In the genomic region with DNA sequence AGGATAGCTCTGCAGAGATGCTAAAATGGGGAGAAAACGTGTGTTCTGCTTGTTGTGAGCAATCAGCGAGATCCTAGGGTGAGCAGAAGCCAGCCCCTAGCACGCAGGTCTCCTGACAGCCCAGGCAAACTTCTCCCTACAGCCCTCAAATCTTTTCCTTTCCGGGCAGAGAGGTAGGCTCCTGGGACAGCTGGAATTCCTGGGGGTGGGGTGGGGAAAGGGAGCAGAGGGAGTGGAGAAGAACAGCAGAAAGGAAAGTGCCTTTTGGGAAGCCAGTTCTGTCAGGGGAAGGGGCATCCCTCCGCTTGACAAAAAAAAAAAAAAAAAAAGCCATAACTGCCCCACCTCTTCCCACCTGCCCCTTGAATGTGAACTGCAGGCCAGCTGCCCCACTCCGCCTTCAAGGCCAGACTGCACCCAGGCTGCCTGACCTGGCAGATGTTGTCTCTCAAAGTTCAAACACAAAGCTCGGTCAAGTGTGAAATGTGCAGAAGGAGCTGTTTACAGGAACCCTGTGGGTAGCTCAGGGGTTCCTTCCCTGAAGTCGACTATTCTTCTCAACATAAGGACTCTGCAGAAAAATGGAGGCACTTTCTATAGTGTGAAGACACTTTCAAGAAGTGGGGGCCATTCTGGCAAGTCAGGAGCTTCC, we compare ENCODE assay signal across 15 cellular contexts. TPM values are rescaled to one million over a fixed set of nuclear protein-coding genes. Genes with fewer than 3 reads are reported as not detected.
DNase-seq lines count a peak whose midpoint lies in the region; ATAC-seq, FAIRE-seq and TF ChIP-seq lines count a peak whose summit lies in the region.
"Had no signal": no experiment of that assay in that cellular context is flagged by ENCODE, and none has a peak within 500 bp of the region (broad histone marks: within the 10 kb centered on the region; RNA-seq: fewer than 3 reads in every experiment).

No MANE protein-coding gene starts in this region.

- H3K79me2 ChIP-seq in HepG2 (ENCODE audit: insufficient read depth, low read length) = no peaks in the 10 kb centered on the region

- H3K4me1 ChIP-seq in HepG2 (ENCODE audit: insufficient read depth, low read length) (peaks cover 22% of the 10 kb centered on the region), right lobe of liver (no peaks in the 10 kb centered on the region), iPS-20b (ENCODE audit: insufficient read depth, low read length) (peaks cover 39% of the 10 kb centered on the region)

- no peaks in the 10 kb centered on the region for H3K27me3 ChIP-seq in HepG2 (ENCODE audit: control insufficient read depth in 1 of 2, insufficient read depth in 2 of 2, low read length in 2 of 2)
- H3K27me3 ChIP-seq in right lobe of liver = no peaks in the 10 kb centered on the region
- no peaks in the 10 kb centered on the region for H3K27me3 ChIP-seq in iPS-20b (ENCODE audit: insufficient read depth, low read length)
- H3K27me3 ChIP-seq: brain microvascular endothelial cell, ovary had no signal

- intact Hi-C loops in HepG2 (cut with micrococcal nuclease; ENCODE audit: unreplicated experiment) (no loop called here), right lobe of liver (cut with DNase I) (no loop called here)

- TF ChIP-seq POLR2A in HepG2 (IDR thresholded peaks at IDR 0.05; ENCODE audit: insufficient read depth in 1 of 2, low read depth in 2 of 2, low read length in 2 of 2) (no peak), right lobe of liver (IDR thresholded peaks at IDR 0.05) (no peak)

- H3K4me3 ChIP-seq in HepG2 (replicated peaks in 1 of 3; ENCODE audit: insufficient read depth in 1 of 3, low read depth in 2 of 3, low read length in 3 of 3) = no peak overlapping the region
- H3K4me3 ChIP-seq in right lobe of liver = no peak overlapping the region
- H3K4me3 ChIP-seq in iPS-20b (ENCODE audit: low read length) = peak overlapping the region; percentile 26; the same call in 1 of the 2 replicates
- H3K4me3 ChIP-seq: ovary had no signal

- 34% methylated on average over 5 of the region's 8 CpGs for WGBS in HepG2 (ENCODE audit: low lambda C conversion rate)
- WGBS in right lobe of liver (ENCODE audit: insufficient coverage, low coverage, low lambda C conversion rate, missing lambda C conversion rate) = 53% methylated on average over 7 of the region's 8 CpGs

- POLR2A ChIA-PET in HepG2 (lab: Yijun Ruan, JAX) = interaction anchor here (0.7 kb wide), 1 partner anchor 23 kb away, joined by 3 read pairs; no protein-coding TSS in a partner anchor

- no peak overlapping the region for H3K4me2 ChIP-seq in HepG2 (ENCODE audit: low read depth, low read length)
- H3K4me2 ChIP-seq: SK-N-SH had no signal

- BruUV-seq in HepG2 (replicated peaks; lab: Mats Ljungman, UMichigan) = no TSS peak

- no peak for DNase-seq in HepG2 (ENCODE audit: low spot score)
- no peak for DNase-seq in right lobe of liver
- peak; percentile 86 for DNase-seq in NCI-H69 (lab: John Stamatoyannopoulos, UW)
- no peak for DNase-seq in cerebellar cortex (ENCODE audit: low spot score)
- DNase-seq: activated CD8-positive, alpha-beta memory T cell treated with anti-CD3 and anti-CD28 coated beads for 24 hours; activated effector memory CD4-positive, alpha-beta T cell treated with Interleukin-2 at 50 U/mL for 16 hours; brain microvascular endothelial cell; effector CD4-positive, alpha-beta T cell; NCI-H1417 treated with DMSO at 0.1 percent for 48 hours; ovary; SK-N-SH had no signal

- no peaks in the 10 kb centered on the region for H4K20me1 ChIP-seq in HepG2 (ENCODE audit: insufficient read depth, low read length)

- in situ Hi-C loops in HepG2 (cut with HindIII; ENCODE audit: extremely low pct_ligation_motif_present, low pct_unique_long_range_greater_than_20kb) = no loop called here

- H3K27ac ChIP-seq in HepG2 (ENCODE audit: extremely low read length, insufficient read depth, low read length) = no peak overlapping the region
- no peak overlapping the region for H3K27ac ChIP-seq in right lobe of liver
- peak overlapping the region; percentile 62 for H3K27ac ChIP-seq in iPS-20b (ENCODE audit: low read length)
- H3K27ac ChIP-seq: brain microvascular endothelial cell had no signal

- H3K9ac ChIP-seq in HepG2 (ENCODE audit: insufficient read depth, low read depth, low read length) = no peak overlapping the region
- peak overlapping the region; percentile 45; the same call in 1 of the 2 replicates for H3K9ac ChIP-seq in iPS-20b (ENCODE audit: low read depth, low read length)
- H3K9ac ChIP-seq: SK-N-SH had no signal

- TF ChIP-seq EP300 in HepG2 (IDR thresholded peaks at IDR 0.05; ENCODE audit: low read depth in 2 of 2, low read length in 2 of 2) (no peak), HepG2 (CRISPR knock-in tag; IDR thresholded peaks at IDR 0.05; ENCODE audit: borderline replicate concordance) (no peak)

- TF ChIP-seq CTCF in HepG2 (CRISPR knock-in tag; IDR thresholded peaks at IDR 0.05) = no peak
- no peak for TF ChIP-seq CTCF in right lobe of liver (IDR thresholded peaks at IDR 0.05)

- H3K9me3 ChIP-seq in HepG2 (ENCODE audit: low read length) (no peaks in the 10 kb centered on the region), right lobe of liver (no peaks in the 10 kb centered on the region), iPS-20b (ENCODE audit: insufficient read depth, low read depth, low read length) (no peaks in the 10 kb centered on the region)
- H3K9me3 ChIP-seq: ovary, SK-N-SH had no signal

- H3K36me3 ChIP-seq in HepG2 (replicated peaks in 1 of 2; ENCODE audit: control insufficient read depth in 1 of 2, insufficient read depth in 2 of 2, low read length in 2 of 2) (no peaks in the 10 kb centered on the region), right lobe of liver (no peaks in the 10 kb centered on the region), iPS-20b (ENCODE audit: insufficient read depth, low read depth, low read length) (no peaks in the 10 kb centered on the region)
- H3K36me3 ChIP-seq: brain microvascular endothelial cell, ovary had no signal

- H2AFZ ChIP-seq in HepG2 (ENCODE audit: low read length) = no peak overlapping the region

- no peak for TF ChIP-seq RAD21 in HepG2 (CRISPR knock-in tag; IDR thresholded peaks at IDR 0.05)

- no peak for FAIRE-seq in HepG2 (lab: Jason Lieb, UNC)

- CTCF ChIA-PET in HepG2 (lab: Yijun Ruan, JAX; ENCODE audit: low intra/inter-chr PET ratio, low total read pairs) = no interaction called here

- no peak for ATAC-seq in HepG2
- no peak for ATAC-seq in right lobe of liver
- no peak for ATAC-seq in GM18520 (IDR thresholded peaks at IDR 0.05; ENCODE audit: unreplicated experiment)
- no peak for ATAC-seq in GM21737 (IDR thresholded peaks at IDR 0.05; ENCODE audit: unreplicated experiment)
- ATAC-seq in HG03095 (IDR thresholded peaks at IDR 0.05; ENCODE audit: unreplicated experiment) = no peak

RNA-seq across cellular contexts. Expression of a gene that starts 16.4 kb away (rescaled TPM):
- 0.59 and 0.62 TPM in 2 replicates for total RNA-seq in HepG2 (2016; rRNA removed; fragmentation: Illumina TruSeq; extraction: Trizol)
- 0.10 and 0.18 TPM in 2 replicates for total RNA-seq in HepG2 (2016; cell fraction: cytosol; rRNA removed; fragmentation: Illumina TruSeq; extraction: Trizol; ENCODE audit: low read depth)
- 0.49 and 0.61 TPM in 2 replicates for total RNA-seq in HepG2 (2016; cell fraction: insoluble cytoplasmic fraction; rRNA removed; fragmentation: Illumina TruSeq; extraction: Trizol)
- total RNA-seq in HepG2 (2016; cell fraction: membrane; rRNA removed; fragmentation: Illumina TruSeq; extraction: Trizol) = 0.56 and 0.59 TPM in 2 replicates
- 0.44 and 0.65 TPM in 2 replicates for total RNA-seq in HepG2 (2016; cell fraction: nucleus; rRNA removed; fragmentation: Illumina TruSeq; extraction: Trizol)
- 0.36 and 0.42 TPM in 2 replicates for polyA plus RNA-seq in HepG2 (2011; rRNA removed)
- 0.23 and 0.25 TPM in 2 replicates for polyA plus RNA-seq in HepG2 (2011; cell fraction: cytosol; rRNA removed)
- polyA plus RNA-seq in HepG2 (2011; cell fraction: nucleus; rRNA removed) = 1.3 and 1.4 TPM in 2 replicates
- polyA plus RNA-seq in HepG2 (2012) = 1.4 TPM in 2 replicates
- 0.10 and 0.20 TPM in 2 replicates for polyA plus RNA-seq in HepG2 (2016; cell fraction: cytosol; fragmentation: Illumina TruSeq; extraction: Trizol; ENCODE audit: low read depth)
- polyA plus RNA-seq in HepG2 (2016; cell fraction: insoluble cytoplasmic fraction; fragmentation: Illumina TruSeq; extraction: Trizol; ENCODE audit: low read depth) = 1.1 and 1.4 TPM in 2 replicates
- polyA plus RNA-seq in HepG2 (2016; cell fraction: membrane; fragmentation: Illumina TruSeq; extraction: Trizol; ENCODE audit: low read depth) = 0.59 and 0.68 TPM in 2 replicates
- polyA plus RNA-seq in HepG2 (2016; cell fraction: nucleus; fragmentation: Illumina TruSeq; extraction: Trizol; ENCODE audit: insufficient read depth, low read depth) = 2.4 and 2.6 TPM in 2 replicates
- polyA minus RNA-seq in HepG2 (2011; rRNA and poly(A)+ RNA removed; ENCODE audit: low replicate concordance) = 0.40 and 2.0 TPM in 2 replicates
- 0.26 and 0.69 TPM in 2 replicates for polyA minus RNA-seq in HepG2 (2011; cell fraction: cytosol; rRNA and poly(A)+ RNA removed)
- polyA minus RNA-seq in HepG2 (2011; cell fraction: nucleus; rRNA and poly(A)+ RNA removed) = 0.37 and 0.39 TPM in 2 replicates
- 1 to 10 TPM in 1 of 6 experiments, under 1 TPM in 5; 0.51 to 1.4 (median 0.77) TPM for total RNA-seq in right lobe of liver

RNA-seq across cellular contexts. Expression of a gene that starts 39.4 kb away (rescaled TPM):
- total RNA-seq in HepG2 (2016; rRNA removed; fragmentation: Illumina TruSeq; extraction: Trizol) = 31.6 and 35.5 TPM in 2 replicates
- 6.4 and 7.6 TPM in 2 replicates for total RNA-seq in HepG2 (2016; cell fraction: cytosol; rRNA removed; fragmentation: Illumina TruSeq; extraction: Trizol; ENCODE audit: low read depth)
- 29.7 and 37.6 TPM in 2 replicates for total RNA-seq in HepG2 (2016; cell fraction: insoluble cytoplasmic fraction; rRNA removed; fragmentation: Illumina TruSeq; extraction: Trizol)
- 15.9 and 18.8 TPM in 2 replicates for total RNA-seq in HepG2 (2016; cell fraction: membrane; rRNA removed; fragmentation: Illumina TruSeq; extraction: Trizol)
- total RNA-seq in HepG2 (2016; cell fraction: nucleus; rRNA removed; fragmentation: Illumina TruSeq; extraction: Trizol) = 15.9 and 16.1 TPM in 2 replicates
- polyA plus RNA-seq in HepG2 (2011; rRNA removed) = 9.5 and 10.9 TPM in 2 replicates
- 10.1 and 10.6 TPM in 2 replicates for polyA plus RNA-seq in HepG2 (2011; cell fraction: cytosol; rRNA removed)
- 7.3 and 7.7 TPM in 2 replicates for polyA plus RNA-seq in HepG2 (2011; cell fraction: nucleus; rRNA removed)
- 15.9 and 23.8 TPM in 2 replicates for polyA plus RNA-seq in HepG2 (2012)
- 8.3 TPM in 2 replicates for polyA plus RNA-seq in HepG2 (2016; cell fraction: cytosol; fragmentation: Illumina TruSeq; extraction: Trizol; ENCODE audit: low read depth)
- polyA plus RNA-seq in HepG2 (2016; cell fraction: insoluble cytoplasmic fraction; fragmentation: Illumina TruSeq; extraction: Trizol; ENCODE audit: low read depth) = 40.4 and 41.1 TPM in 2 replicates
- polyA plus RNA-seq in HepG2 (2016; cell fraction: membrane; fragmentation: Illumina TruSeq; extraction: Trizol; ENCODE audit: low read depth) = 16.0 and 17.7 TPM in 2 replicates
- polyA plus RNA-seq in HepG2 (2016; cell fraction: nucleus; fragmentation: Illumina TruSeq; extraction: Trizol; ENCODE audit: insufficient read depth, low read depth) = 34.8 and 35.1 TPM in 2 replicates
- polyA minus RNA-seq in HepG2 (2011; rRNA and poly(A)+ RNA removed; ENCODE audit: low replicate concordance) = 3.3 and 9.7 TPM in 2 replicates
- polyA minus RNA-seq in HepG2 (2011; cell fraction: cytosol; rRNA and poly(A)+ RNA removed) = 3.2 and 4.5 TPM in 2 replicates
- 3.2 and 3.7 TPM in 2 replicates for polyA minus RNA-seq in HepG2 (2011; cell fraction: nucleus; rRNA and poly(A)+ RNA removed)
- total RNA-seq in right lobe of liver = 10 to 100 TPM; 10.6 to 19.9 (median 15.7) TPM

RNA-seq across cellular contexts. Expression of a gene that starts 50.4 kb away (rescaled TPM):
- total RNA-seq in HepG2 (2016; rRNA removed; fragmentation: Illumina TruSeq; extraction: Trizol) = 32.6 and 51.2 TPM in 2 replicates
- 2.0 and 2.2 TPM in 2 replicates for total RNA-seq in HepG2 (2016; cell fraction: cytosol; rRNA removed; fragmentation: Illumina TruSeq; extraction: Trizol; ENCODE audit: low read depth)
- 31.0 and 49.0 TPM in 2 replicates for total RNA-seq in HepG2 (2016; cell fraction: insoluble cytoplasmic fraction; rRNA removed; fragmentation: Illumina TruSeq; extraction: Trizol)
- total RNA-seq in HepG2 (2016; cell fraction: membrane; rRNA removed; fragmentation: Illumina TruSeq; extraction: Trizol) = 8.2 and 8.6 TPM in 2 replicates
- 26.1 and 26.6 TPM in 2 replicates for total RNA-seq in HepG2 (2016; cell fraction: nucleus; rRNA removed; fragmentation: Illumina TruSeq; extraction: Trizol)
- 12.1 and 12.9 TPM in 2 replicates for polyA plus RNA-seq in HepG2 (2011; rRNA removed)
- 9.7 and 10.5 TPM in 2 replicates for polyA plus RNA-seq in HepG2 (2011; cell fraction: cytosol; rRNA removed)
- 13.3 and 14.3 TPM in 2 replicates for polyA plus RNA-seq in HepG2 (2011; cell fraction: nucleus; rRNA removed)
- 6.7 and 7.4 TPM in 2 replicates for polyA plus RNA-seq in HepG2 (2012)
- 0.36 and 0.58 TPM in 2 replicates for polyA plus RNA-seq in HepG2 (2016; cell fraction: cytosol; fragmentation: Illumina TruSeq; extraction: Trizol; ENCODE audit: low read depth)
- polyA plus RNA-seq in HepG2 (2016; cell fraction: insoluble cytoplasmic fraction; fragmentation: Illumina TruSeq; extraction: Trizol; ENCODE audit: low read depth) = 11.9 TPM in 2 replicates
- 1.0 and 1.4 TPM in 2 replicates for polyA plus RNA-seq in HepG2 (2016; cell fraction: membrane; fragmentation: Illumina TruSeq; extraction: Trizol; ENCODE audit: low read depth)
- polyA plus RNA-seq in HepG2 (2016; cell fraction: nucleus; fragmentation: Illumina TruSeq; extraction: Trizol; ENCODE audit: insufficient read depth, low read depth) = 12.6 and 14.2 TPM in 2 replicates
- polyA minus RNA-seq in HepG2 (2011; rRNA and poly(A)+ RNA removed; ENCODE audit: low replicate concordance) = 25.2 and 124 TPM in 2 replicates
- polyA minus RNA-seq in HepG2 (2011; cell fraction: cytosol; rRNA and poly(A)+ RNA removed) = 17.9 and 21.2 TPM in 2 replicates
- 23.6 and 25.4 TPM in 2 replicates for polyA minus RNA-seq in HepG2 (2011; cell fraction: nucleus; rRNA and poly(A)+ RNA removed)
- total RNA-seq in right lobe of liver = 10 to 100 TPM in 4 of 6 experiments, 1 to 10 TPM in 2; 7.8 to 14.0 (median 11.9) TPM
